In genomic region chr17:36948717-36949460, GRCh38 we compare ENCODE assay signal across 1 cellular context.
TF ChIP-seq lines count a peak whose summit lies in the region.

Gene AATF, plus strand, starts transcription at chr17:36948954. Its CDS starts 172 bp downstream, at chr17:36949126.

TF ChIP-seq in WTC11, 78 proteins besides CTCF, POLR2A, EP300 and RAD21 (continued from another document and continues in another):
- no peak for TF ChIP-seq ZNF532 (CRISPR knock-in tag; IDR thresholded peaks at IDR 0.05; ENCODE audit: borderline replicate concordance)
- peak; percentile 98; the same call in 1 of the 2 replicates for TF ChIP-seq ETV6 (CRISPR knock-in tag; IDR thresholded peaks at IDR 0.05)
- peak; percentile 69; the same call in 1 of the 2 replicates for TF ChIP-seq CBFB (CRISPR knock-in tag; IDR thresholded peaks at IDR 0.05; ENCODE audit: low read depth)
- TF ChIP-seq ZBTB21 (CRISPR knock-in tag; IDR thresholded peaks at IDR 0.05; ENCODE audit: borderline replicate concordance) = peak; percentile 71; the same call in 1 of the 2 replicates
- TF ChIP-seq FOXK1 (CRISPR knock-in tag; IDR thresholded peaks at IDR 0.05) = peak; percentile 97
- TF ChIP-seq ZNF396 (CRISPR knock-in tag; IDR thresholded peaks at IDR 0.05; ENCODE audit: borderline replicate concordance) = no peak
- 0 out of 2 replicates have a peak, but pooled peaks have one; percentile 4 for TF ChIP-seq STAT6 (CRISPR knock-in tag; conservative IDR thresholded peaks at IDR 0.05; ENCODE audit: low read depth)
- TF ChIP-seq KAT7 (CRISPR knock-in tag; IDR thresholded peaks at IDR 0.05; ENCODE audit: borderline replicate concordance) = peak; percentile 98
- TF ChIP-seq IRF1 (CRISPR knock-in tag; IDR thresholded peaks at IDR 0.05) = peak; percentile 96; the same call in 1 of the 2 replicates
- TF ChIP-seq E2F4 (CRISPR knock-in tag; IDR thresholded peaks at IDR 0.05; ENCODE audit: borderline replicate concordance, low read depth) = peak; percentile 78; the same call in 1 of the 2 replicates
- no peak for TF ChIP-seq ATF6 (CRISPR knock-in tag; IDR thresholded peaks at IDR 0.05)
- no peak for TF ChIP-seq TCF7 (CRISPR knock-in tag; IDR thresholded peaks at IDR 0.05; ENCODE audit: low read depth)
- no peak for TF ChIP-seq JAZF1 (CRISPR knock-in tag; IDR thresholded peaks at IDR 0.05)
- no peak for TF ChIP-seq SMAD4 (CRISPR knock-in tag; IDR thresholded peaks at IDR 0.05)
- peak; percentile 78; the same call in 1 of the 2 replicates for TF ChIP-seq NR3C1 (CRISPR knock-in tag; conservative IDR thresholded peaks at IDR 0.05; ENCODE audit: low read depth)
- 0 out of 2 replicates have a peak, but pooled peaks have one; percentile 17 for TF ChIP-seq ZNF317 (CRISPR knock-in tag; IDR thresholded peaks at IDR 0.05; ENCODE audit: borderline replicate concordance, low read depth)
- peak; percentile 84 for TF ChIP-seq CREB1 (CRISPR knock-in tag; IDR thresholded peaks at IDR 0.05)
- peak; percentile 96 for TF ChIP-seq ZBTB43 (CRISPR knock-in tag; IDR thresholded peaks at IDR 0.05)
- peak; percentile 37; the same call in 1 of the 2 replicates for TF ChIP-seq ATF1 (CRISPR knock-in tag; IDR thresholded peaks at IDR 0.05)
- TF ChIP-seq TEAD4 (CRISPR knock-in tag; IDR thresholded peaks at IDR 0.05) = peak; percentile 64
- peak; percentile 99 for TF ChIP-seq MAX (CRISPR knock-in tag; IDR thresholded peaks at IDR 0.05)
- peak; percentile 83; the same call in 1 of the 2 replicates for TF ChIP-seq ZNF138 (CRISPR knock-in tag; conservative IDR thresholded peaks at IDR 0.05)
- peak; percentile 96 for TF ChIP-seq HMGXB4 (CRISPR knock-in tag; IDR thresholded peaks at IDR 0.05)
- no peak for TF ChIP-seq ZNF423 (CRISPR knock-in tag; IDR thresholded peaks at IDR 0.05)
- TF ChIP-seq SOX15 (CRISPR knock-in tag; IDR thresholded peaks at IDR 0.05) = no peak
- peak; percentile 98 for TF ChIP-seq NFE2L1 (CRISPR knock-in tag; IDR thresholded peaks at IDR 0.05)
- peak; percentile 71 for TF ChIP-seq ELF4 (CRISPR knock-in tag; IDR thresholded peaks at IDR 0.05; ENCODE audit: low read depth)
- TF ChIP-seq ZNF416 (CRISPR knock-in tag; IDR thresholded peaks at IDR 0.05) = no peak
- TF ChIP-seq ESRRA (CRISPR knock-in tag; IDR thresholded peaks at IDR 0.05; ENCODE audit: borderline replicate concordance) = peak; percentile 83
- peak; percentile 92; the same call in 1 of the 2 replicates for TF ChIP-seq PREB (CRISPR knock-in tag; IDR thresholded peaks at IDR 0.05; ENCODE audit: borderline replicate concordance)
- no peak for TF ChIP-seq ERG (CRISPR knock-in tag; IDR thresholded peaks at IDR 0.05)
- peak; percentile 98 for TF ChIP-seq USF1 (CRISPR knock-in tag; IDR thresholded peaks at IDR 0.05)
- no peak for TF ChIP-seq NR1H2 (CRISPR knock-in tag; IDR thresholded peaks at IDR 0.05)
- no peak for TF ChIP-seq GTF2I (CRISPR knock-in tag; conservative IDR thresholded peaks at IDR 0.05)
- TF ChIP-seq EMX1 (CRISPR knock-in tag; IDR thresholded peaks at IDR 0.05) = no peak
- no peak for TF ChIP-seq RORB (CRISPR knock-in tag; IDR thresholded peaks at IDR 0.05)
- TF ChIP-seq IRF2 (CRISPR knock-in tag; IDR thresholded peaks at IDR 0.05; ENCODE audit: borderline replicate concordance, low read depth) = no peak
- 0 out of 2 replicates have a peak, but pooled peaks have one; percentile 68 for TF ChIP-seq MLX (CRISPR knock-in tag; IDR thresholded peaks at IDR 0.05)
- TF ChIP-seq ZNF232 (CRISPR knock-in tag; IDR thresholded peaks at IDR 0.05) = peak; percentile 99
- no peak for TF ChIP-seq ZSCAN18 (CRISPR knock-in tag; IDR thresholded peaks at IDR 0.05)
